ENCODE assay signal across 9 cellular contexts in the genomic region with DNA sequence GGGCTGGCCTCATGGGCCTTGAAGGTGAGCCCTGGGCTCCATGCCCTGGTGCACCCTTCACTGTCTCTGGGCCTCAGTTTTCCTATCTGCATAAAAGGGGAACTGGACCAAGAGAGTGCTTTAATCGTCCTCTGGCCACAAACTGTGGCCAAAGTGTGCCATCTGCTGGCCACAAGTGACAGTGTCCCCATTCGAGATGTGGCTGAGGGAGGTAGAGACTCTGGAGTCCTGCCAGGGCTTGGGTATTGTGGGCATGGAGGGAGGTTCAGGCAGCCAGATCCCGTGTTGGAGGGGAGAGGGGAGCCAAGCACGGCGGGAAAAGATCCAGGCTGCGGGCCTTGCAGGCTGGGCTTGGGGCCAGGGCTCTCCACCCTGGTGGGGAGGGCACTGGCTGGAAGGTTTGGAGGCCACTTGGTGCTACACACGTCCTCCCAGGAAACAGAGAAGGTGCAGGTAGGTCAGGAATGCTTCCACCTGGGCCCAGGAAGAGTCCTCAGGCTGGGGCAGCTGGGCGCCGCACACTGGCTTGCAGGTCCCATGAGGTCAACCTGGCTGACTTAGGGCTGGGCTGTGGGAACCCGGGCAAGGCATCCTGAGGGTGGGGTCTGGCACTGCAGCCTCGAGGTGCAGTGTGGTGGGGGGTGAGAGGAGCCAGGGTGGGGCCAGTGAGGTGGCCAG. TPM values are rescaled to one million over a fixed set of nuclear protein-coding genes. Genes with fewer than 3 reads are reported as not detected.
A peak's percentile ranks its signal among the peaks of the same experiment; 100 is the strongest.
DNase-seq lines count a peak whose midpoint lies in the region; ATAC-seq and TF ChIP-seq lines count a peak whose summit lies in the region.
"Had no signal": no experiment of that assay in that cellular context is flagged by ENCODE, and none has a peak within 500 bp of the region (broad histone marks: within the 10 kb centered on the region; RNA-seq: fewer than 3 reads in every experiment).

No MANE protein-coding gene starts in this region.

- H3K27me3 ChIP-seq in BE2C: no peaks in the 10 kb centered on the region
- H3K27me3 ChIP-seq in mammary epithelial cell (ENCODE audit: insufficient read depth, low read length): peaks cover 18% of the 10 kb centered on the region

- no peaks in the 10 kb centered on the region for H3K79me2 ChIP-seq in mammary epithelial cell (ENCODE audit: insufficient read depth, low read length)

- H3K4me1 ChIP-seq in BE2C: peaks cover 9% of the 10 kb centered on the region
- H3K4me1 ChIP-seq in mammary epithelial cell (ENCODE audit: insufficient read depth, low read length): no peaks in the 10 kb centered on the region

- H3K9me3 ChIP-seq in BE2C (peaks cover 5% of the 10 kb centered on the region; the same call in 1 of the 2 replicates), mammary epithelial cell (replicated peaks; ENCODE audit: insufficient read depth, low read length) (peaks cover 6% of the 10 kb centered on the region)

- H3K9ac ChIP-seq in mammary epithelial cell (ENCODE audit: insufficient read depth, low read length): no peak overlapping the region

- dilution Hi-C loops in mammary epithelial cell (cut with HindIII; ENCODE audit: low sequenced_read_pairs): no loop called here

- no peak overlapping the region for H3K27ac ChIP-seq in mammary epithelial cell (ENCODE audit: insufficient read depth, low read depth, low read length)
- H3K27ac ChIP-seq: epithelial cell of prostate had no signal

- no peak overlapping the region for H3K4me2 ChIP-seq in mammary epithelial cell (ENCODE audit: insufficient read depth, low read depth, low read length)

- in situ Hi-C loops in mammary epithelial cell (cut with MboI; ENCODE audit: low sequenced_read_pairs in 2 of 2): loop anchor here (5.0 to 25.0 kb wide), 3 partner anchors 34 to 514 kb away; no protein-coding TSS in a partner anchor

- no peak overlapping the region for H2AFZ ChIP-seq in mammary epithelial cell (ENCODE audit: low read depth, low read length)

- WGBS in mammary epithelial cell (ENCODE audit: low coverage, missing lambda C conversion rate): 0% methylated on average over 6 of the region's 11 CpGs

- DNase-seq in BE2C (peak; percentile 83), H4 (ENCODE audit: low spot score) (peak; percentile 33), NCI-H748 treated with DMSO at 0.1 percent for 48 hours (lab: John Stamatoyannopoulos, UW) (peak; percentile 41), mammary epithelial cell (no peak), medulla oblongata (ENCODE audit: extremely low spot score) (peak; percentile 43), activated gamma-delta T cell treated with Interleukin-2 at 50 U/mL for 16 hours (no peak), ureter (ENCODE audit: low spot score) (no peak)

- CTCF ChIA-PET in mammary epithelial cell (lab: Charles Lee; ENCODE audit: low non-redundant PET): interaction anchor here (0.8 kb wide), 1 partner anchor 27 kb away, joined by 4 read pairs; no protein-coding TSS in a partner anchor

- intact Hi-C loops in mammary epithelial cell (cut with micrococcal nuclease): loop anchor here (1.0 kb wide), 2 partner anchors 37 to 53 kb away; no protein-coding TSS in a partner anchor

- no peak for ATAC-seq in HG02763 (IDR thresholded peaks at IDR 0.05; ENCODE audit: unreplicated experiment)

- no TSS peak for BruUV-seq in mammary epithelial cell (replicated peaks; lab: Mats Ljungman, UMichigan)

- H3K4me3 ChIP-seq in BE2C (ENCODE audit: low read depth, low read length): no peak overlapping the region
- H3K4me3 ChIP-seq in mammary epithelial cell (replicated peaks in 1 of 3; ENCODE audit: insufficient read depth in 1 of 3, low read depth in 2 of 3, low read length in 3 of 3): no peak overlapping the region

- H3K36me3 ChIP-seq in BE2C: no peaks in the 10 kb centered on the region
- no peaks in the 10 kb centered on the region for H3K36me3 ChIP-seq in mammary epithelial cell (ENCODE audit: insufficient read depth, low read length)

- H4K20me1 ChIP-seq in mammary epithelial cell (ENCODE audit: insufficient read depth, low read length): no peaks in the 10 kb centered on the region

- TF ChIP-seq CTCF in BE2C (IDR thresholded peaks at IDR 0.05; ENCODE audit: low read depth, low read length) (peak; percentile 91), mammary epithelial cell (conservative IDR thresholded peaks at IDR 0.05 in 1 of 2, IDR thresholded peaks at IDR 0.05 in 1 of 2; ENCODE audit: extremely low read depth in 1 of 2, insufficient read depth in 1 of 2, low read depth in 1 of 2, low read length in 2 of 2) (peak; percentile 71 to 83)

RNA-seq across cellular contexts. Expression of a gene that starts 7.3 kb away (rescaled TPM):
- 87.1 TPM for polyA plus RNA-seq in BE2C (2012; ENCODE audit: insufficient read depth, insufficient read length, low read depth)
- total RNA-seq in H4 (2014; rRNA removed; shearing (Covaris generic)): 0.77 and 1.6 TPM in 2 replicates
- total RNA-seq in mammary epithelial cell (under 1 TPM; 0.19 to 0.67 TPM), ureter (6.1 TPM)
- polyA plus RNA-seq in mammary epithelial cell: 0.02 TPM
- not detected for polyA minus RNA-seq in mammary epithelial cell

RNA-seq across cellular contexts. Expression of a gene that starts 45.6 kb away (rescaled TPM):
- polyA plus RNA-seq in BE2C (2012; ENCODE audit: insufficient read depth, insufficient read length, low read depth): not detected
- total RNA-seq in H4 (2014; rRNA removed; shearing (Covaris generic)): not detected in 2 replicates
- under 1 TPM in 1 of 2 donors, not detected in 1; 0.09 TPM for total RNA-seq in mammary epithelial cell
- not detected for polyA plus RNA-seq in mammary epithelial cell
- not detected for polyA minus RNA-seq in mammary epithelial cell
- total RNA-seq in ureter: 6.4 TPM

Comparison
In these comparisons a context has a peak if more than half of its experiments do, and no peak if none do; other contexts are left out.
1. DNase-seq: peak in BE2C (single experiment), H4 (single experiment), NCI-H748 treated with DMSO at 0.1 percent for 48 hours (single experiment) and medulla oblongata (single experiment); none in mammary epithelial cell (single experiment), activated gamma-delta T cell treated with Interleukin-2 at 50 U/mL for 16 hours (single experiment) and ureter (single experiment).